Comparison of ENCODE assay signal across 6 cellular contexts in the genomic region with DNA sequence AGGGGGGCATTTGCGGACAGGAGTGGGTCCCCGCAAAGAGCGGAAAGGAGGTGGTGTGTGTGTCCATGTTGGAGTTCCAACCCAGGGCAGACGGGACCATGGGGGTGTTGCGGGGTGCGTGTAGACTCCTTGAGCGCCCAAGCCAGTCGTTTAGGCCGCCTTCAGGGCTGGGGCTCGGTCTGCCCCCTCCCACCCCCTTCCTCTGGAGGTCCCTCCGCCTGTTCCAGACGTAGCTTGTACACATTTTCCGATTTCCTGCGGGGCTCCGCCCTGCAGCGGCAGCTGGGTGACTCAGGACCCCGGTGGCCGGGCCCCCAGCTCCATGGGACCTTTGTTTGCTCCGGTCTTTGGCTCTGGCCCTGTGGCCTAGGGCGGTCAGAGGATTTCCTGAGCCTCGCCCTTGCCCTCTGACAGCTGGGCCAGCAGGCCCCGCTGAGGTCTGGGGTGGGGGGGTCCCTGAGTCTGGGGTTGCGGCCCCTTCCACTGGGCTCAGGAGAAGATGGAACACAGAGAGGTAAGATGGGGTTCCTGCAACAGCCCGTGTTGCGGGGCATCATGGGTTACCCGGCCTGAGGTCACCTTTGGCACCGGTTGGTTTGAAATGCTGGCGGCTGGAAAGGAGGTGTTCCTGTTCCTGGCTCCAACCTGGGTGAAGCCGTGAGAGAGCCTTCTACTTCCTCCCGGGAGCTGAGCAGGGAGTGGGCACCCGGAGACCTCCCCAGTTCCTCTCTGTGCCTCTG. TPM values are rescaled to one million over a fixed set of nuclear protein-coding genes. Genes with fewer than 3 reads are reported as not detected.
DNase-seq lines count a peak whose midpoint lies in the region; ATAC-seq and TF ChIP-seq lines count a peak whose summit lies in the region.

No MANE protein-coding gene starts in this region.

- no peak overlapping the region for H3K9ac ChIP-seq in MM.1S (ENCODE audit: low read length)

- H3K27ac Mint-ChIP-seq in GM23338: no peak overlapping the region
- peak overlapping the region in 3 of 5 experiments; percentile 28 to 82 (median 66) for H3K27ac Mint-ChIP-seq in brain
- no peak overlapping the region for H3K27ac Mint-ChIP-seq in nephron

- H2AFZ ChIP-seq in GM23338 (peak overlapping the region; percentile 96), MM.1S (ENCODE audit: low read length) (no peak overlapping the region)

- H3K27me3 Mint-ChIP-seq in GM23338 (ENCODE audit: insufficient read depth, low read depth, poor library complexity) (peaks cover 14% of the 10 kb centered on the region), brain (peaks cover 8% of the 10 kb centered on the region), nephron (ENCODE audit: low read depth) (no peaks in the 10 kb centered on the region)

- H3K4me1 Mint-ChIP-seq in GM23338 (peaks cover 5% of the 10 kb centered on the region; the same call in 1 of the 3 replicates), brain (peaks cover 6% of the 10 kb centered on the region), nephron (peaks cover 5% of the 10 kb centered on the region)

- H3K4me3 ChIP-seq in GM23338: peak overlapping the region; percentile 83
- H3K4me3 ChIP-seq in MM.1S (ENCODE audit: low read length): no peak overlapping the region

- H4K20me1 ChIP-seq in GM23338 (replicated peaks; ENCODE audit: insufficient read depth) (0 out of 2 replicates have a peak, but pooled peaks cover 2% of the 10 kb centered on the region), MM.1S (ENCODE audit: insufficient read depth, low read length) (no peaks in the 10 kb centered on the region)

- no peaks in the 10 kb centered on the region; the same call in 2 of the 3 replicates for H3K36me3 Mint-ChIP-seq in GM23338 (ENCODE audit: low read depth)
- no peaks in the 10 kb centered on the region for H3K36me3 Mint-ChIP-seq in brain
- H3K36me3 Mint-ChIP-seq in nephron (ENCODE audit: low read depth): no peaks in the 10 kb centered on the region

- H3K4me2 ChIP-seq in GM23338 (peak overlapping the region; percentile 86), MM.1S (ENCODE audit: low read depth, low read length) (no peak overlapping the region)

- H3K9me3 Mint-ChIP-seq in GM23338: no peaks in the 10 kb centered on the region; the same call in 2 of the 3 replicates
- H3K9me3 Mint-ChIP-seq in brain: no peaks in the 10 kb centered on the region
- no peaks in the 10 kb centered on the region for H3K9me3 Mint-ChIP-seq in nephron

- no peak for TF ChIP-seq CTCF in GM23338 (conservative IDR thresholded peaks at IDR 0.05; ENCODE audit: low read depth in 2 of 2)
- no peak for TF ChIP-seq CTCF in brain (conservative IDR thresholded peaks at IDR 0.05)
- no peak for TF ChIP-seq CTCF in nephron (IDR thresholded peaks at IDR 0.05; ENCODE audit: unreplicated experiment in 3 of 3)
- no peak for TF ChIP-seq CTCF in MM.1S (IDR thresholded peaks at IDR 0.05; ENCODE audit: low read length)

- H3F3A ChIP-seq in GM23338 (replicated peaks; ENCODE audit: low read depth): peaks cover 21% of the 10 kb centered on the region
- H3F3A ChIP-seq in MM.1S (ENCODE audit: insufficient read depth, low read length): no peaks in the 10 kb centered on the region; the same call in 1 of the 2 replicates

- H3K4me3 Mint-ChIP-seq in GM23338 (peak overlapping the region; percentile 83), brain (peak overlapping the region; percentile 79 to 84 (median 81)), nephron (peak overlapping the region; percentile 77 to 83 (median 81))

- H3K36me3 ChIP-seq in GM23338 (ENCODE audit: insufficient read depth) (no peaks in the 10 kb centered on the region), MM.1S (replicated peaks; ENCODE audit: insufficient read depth, low read length) (no peaks in the 10 kb centered on the region)

- no peaks in the 10 kb centered on the region; the same call in 1 of the 2 replicates for H3K27me3 ChIP-seq in GM23338 (ENCODE audit: insufficient read depth)
- H3K27me3 ChIP-seq in MM.1S (replicated peaks; ENCODE audit: insufficient read depth, low read length): no peaks in the 10 kb centered on the region

- no peak for DNase-seq in GM23338 (ENCODE audit: low spot score)
- DNase-seq in kidney glomerular epithelial cell (lab: John Stamatoyannopoulos, UW): no peak
- DNase-seq in MM.1S: no peak

- H3K79me2 ChIP-seq in GM23338 (replicated peaks; ENCODE audit: insufficient read depth): no peaks in the 10 kb centered on the region
- H3K79me2 ChIP-seq in MM.1S (ENCODE audit: low read length): no peaks in the 10 kb centered on the region

- H3K4me1 ChIP-seq in GM23338 (ENCODE audit: insufficient read depth): peaks cover 5% of the 10 kb centered on the region; the same call in 1 of the 2 replicates
- no peaks in the 10 kb centered on the region for H3K4me1 ChIP-seq in MM.1S (ENCODE audit: low read length)

- ATAC-seq in GM23338 (peak; percentile 1; the same call in 2 of the 3 replicates), HG02870 (IDR thresholded peaks at IDR 0.05; ENCODE audit: unreplicated experiment) (no peak)

- H3K9me2 ChIP-seq in GM23338 (ENCODE audit: insufficient read depth): no peaks in the 10 kb centered on the region
- no peaks in the 10 kb centered on the region for H3K9me2 ChIP-seq in MM.1S (replicated peaks; ENCODE audit: insufficient read depth, low read length)

- H3K9me3 ChIP-seq in MM.1S (replicated peaks; ENCODE audit: insufficient read depth, low read length): no peaks in the 10 kb centered on the region

- no peak overlapping the region for H3K27ac ChIP-seq in GM23338 (ENCODE audit: low read depth)
- H3K27ac ChIP-seq in MM.1S (ENCODE audit: low read length): no peak overlapping the region

TF ChIP-seq in GM23338, 12 proteins besides CTCF, POLR2A, EP300 and RAD21 (continues in another document):
- TF ChIP-seq JUNB (IDR thresholded peaks at IDR 0.05; ENCODE audit: unreplicated experiment) (no peak), EZH2phosphoT487 (IDR thresholded peaks at IDR 0.05; ENCODE audit: unreplicated experiment) (no peak)

RNA-seq across cellular contexts. Expression of gene PKN3, which starts 1.5 kb away (rescaled TPM):
- total RNA-seq in GM23338 (2014; rRNA removed; shearing (Covaris generic)): 16.3 and 17.7 TPM in 2 replicates
- polyA plus RNA-seq in GM23338 (2016; fragmentation: Nextera tagmentation; extraction: Ambion mirVana): 6.2 and 6.7 TPM in 2 replicates
- 14.2 TPM for polyA plus RNA-seq in brain (ENCODE audit: insufficient read depth, low read depth, low replicate concordance)

RNA-seq across cellular contexts. Expression of gene SET, which starts 14.8 kb away (rescaled TPM):
- 949 and 964 TPM in 2 replicates for total RNA-seq in GM23338 (2014; rRNA removed; shearing (Covaris generic))
- polyA plus RNA-seq in GM23338 (2016; fragmentation: Nextera tagmentation; extraction: Ambion mirVana): 1,113 and 1,261 TPM in 2 replicates
- 527 TPM for polyA plus RNA-seq in brain (ENCODE audit: insufficient read depth, low read depth, low replicate concordance)

RNA-seq across cellular contexts. Expression of gene ZDHHC12, which starts 20.1 kb away (rescaled TPM):
- 54.1 and 57.9 TPM in 2 replicates for total RNA-seq in GM23338 (2014; rRNA removed; shearing (Covaris generic))
- polyA plus RNA-seq in GM23338 (2016; fragmentation: Nextera tagmentation; extraction: Ambion mirVana) (47.5 and 50.3 TPM in 2 replicates), brain (ENCODE audit: insufficient read depth, low read depth, low replicate concordance) (53.2 TPM)

RNA-seq across cellular contexts. Expression of gene DYNC2I2, which starts 47.1 kb away (rescaled TPM):
- total RNA-seq in GM23338 (2014; rRNA removed; shearing (Covaris generic)): 68.4 and 78.3 TPM in 2 replicates
- polyA plus RNA-seq in GM23338 (2016; fragmentation: Nextera tagmentation; extraction: Ambion mirVana): 48.7 and 51.5 TPM in 2 replicates
- polyA plus RNA-seq in brain (ENCODE audit: insufficient read depth, low read depth, low replicate concordance): 320 TPM

Comparison
In these comparisons a context has a peak if more than half of its experiments do, and no peak if none do; other contexts are left out.
1. H3K27ac Mint-ChIP-seq: peak in brain (3 of 5); none in GM23338 (single experiment) and nephron (0 of 3).
2. Peak in every context shown above with its lines, with median percentiles within 50 percentile points of each other: H3K4me3 Mint-ChIP-seq.